18 cellular contexts compared by ENCODE assay signal in the genomic region with DNA sequence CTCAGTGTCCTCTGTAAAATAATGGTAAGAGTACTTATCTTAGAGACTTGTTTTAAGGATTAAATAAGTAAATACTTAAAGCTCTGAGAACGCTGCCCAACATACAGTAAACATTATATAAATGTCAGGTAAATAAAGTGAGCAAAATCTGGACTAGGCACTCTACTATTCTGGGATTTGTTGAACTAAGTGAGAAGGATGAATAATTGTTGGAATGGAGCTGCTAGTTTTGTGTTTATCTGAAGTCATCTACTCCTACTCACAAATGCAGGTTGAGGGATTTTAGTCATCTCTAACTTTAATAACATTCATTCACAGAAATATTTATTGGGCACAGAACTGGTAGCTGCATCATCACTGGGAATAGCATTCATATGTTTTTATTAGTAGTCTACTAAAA.
DNase-seq lines count a peak whose midpoint lies in the region; ATAC-seq and TF ChIP-seq lines count a peak whose summit lies in the region.
"Had no signal": no experiment of that assay in that cellular context is flagged by ENCODE, and none has a peak within 500 bp of the region (broad histone marks: within the 10 kb centered on the region; RNA-seq: fewer than 3 reads in every experiment).

No MANE protein-coding gene starts in this region.

- TF ChIP-seq EP300 in gastroesophageal sphincter (IDR thresholded peaks at IDR 0.05), result no peak
- no peak for TF ChIP-seq EP300 in sigmoid colon (IDR thresholded peaks at IDR 0.05)

- intact Hi-C loops in sigmoid colon (cut with DNase I), result no loop called here
- intact Hi-C loops in testis (cut with DNase I; ENCODE audit: low total_unique reads), result no loop called here

- peaks cover 17 to 100% (median 29%) of the 10 kb centered on the region in 3 donors for H3K4me1 ChIP-seq in gastroesophageal sphincter
- H3K4me1 ChIP-seq in sigmoid colon, result peaks cover 0 to 98% (median 91%) of the 10 kb centered on the region in 4 donors
- H3K4me1 ChIP-seq in testis, result peaks cover 8% of the 10 kb centered on the region
- H3K4me1 ChIP-seq: BLaER1 had no signal

- TF ChIP-seq POLR2A in gastroesophageal sphincter (IDR thresholded peaks at IDR 0.05) (no peak), sigmoid colon (IDR thresholded peaks at IDR 0.05) (no peak), testis (IDR thresholded peaks at IDR 0.05) (no peak)

- TF ChIP-seq CTCF in gastroesophageal sphincter (IDR thresholded peaks at IDR 0.05), result no peak
- TF ChIP-seq CTCF in sigmoid colon (IDR thresholded peaks at IDR 0.05), result no peak
- TF ChIP-seq CTCF in testis (IDR thresholded peaks at IDR 0.05), result no peak

- 18 to 38% methylated on average over 1 of the region's 1 CpG for WGBS in gastroesophageal sphincter (ENCODE audit: low coverage in 1 of 2), 2 donors
- 19 to 54% methylated on average over 1 of the region's 1 CpG for WGBS in sigmoid colon, 2 donors
- 91 to 93% methylated on average over 1 of the region's 1 CpG for WGBS in testis, 2 donors

- no peak overlapping the region for H3K4me3 ChIP-seq in gastroesophageal sphincter
- H3K4me3 ChIP-seq in sigmoid colon, result no peak overlapping the region
- no peak overlapping the region for H3K4me3 ChIP-seq in testis
- H3K4me3 ChIP-seq: BLaER1, PC-9 had no signal

- H3K9me3 ChIP-seq in gastroesophageal sphincter (no peaks in the 10 kb centered on the region), sigmoid colon (no peaks in the 10 kb centered on the region), testis (no peaks in the 10 kb centered on the region)
- H3K9me3 ChIP-seq: BLaER1 had no signal

- ATAC-seq in gastroesophageal sphincter, result no peak
- ATAC-seq in HG02973 (IDR thresholded peaks at IDR 0.05; ENCODE audit: unreplicated experiment), result no peak

- H3K27me3 ChIP-seq in gastroesophageal sphincter (no peaks in the 10 kb centered on the region), sigmoid colon (no peaks in the 10 kb centered on the region), testis (no peaks in the 10 kb centered on the region)
- H3K27me3 ChIP-seq: BLaER1 had no signal

- DNase-seq in EL (peak; percentile 46), NCI-H774 (lab: John Stamatoyannopoulos, UW) (peak; percentile 26), sigmoid colon (no peak), testis (no peak), NCI-H226 (no peak)
- DNase-seq: DMS 273 treated with DMSO at 0.1 percent for 48 hours; H7; Karpas-422; MV-4-11; NCI-H1417 treated with DMSO at 0.1 percent for 48 hours; NCI-H2029; NCI-H2171 treated with DMSO at 0.1 percent for 48 hours; NCI-H510A treated with DMSO at 0.1 percent for 48 hours; NK-92 treated with Interleukin-12 subunit alpha and Interleukin-12 subunit beta, amount 100 ng/mL, for 24 hours; PC-9 had no signal

- H3K27ac ChIP-seq in gastroesophageal sphincter, result peak overlapping the region; percentile 18 to 54 (median 40)
- peak overlapping the region; percentile 3 to 74 (median 45) for H3K27ac ChIP-seq in sigmoid colon
- no peak overlapping the region for H3K27ac ChIP-seq in testis
- H3K27ac ChIP-seq: BLaER1, PC-9 had no signal

- H3K36me3 ChIP-seq in gastroesophageal sphincter (no peaks in the 10 kb centered on the region), sigmoid colon (no peaks in the 10 kb centered on the region), testis (ENCODE audit: low read depth, missing control alignments) (no peaks in the 10 kb centered on the region)
- H3K36me3 ChIP-seq: BLaER1 had no signal

Comparison
In these comparisons a context has a peak if more than half of its experiments do, and no peak if none do; other contexts are left out.
1. DNase-seq: peak in EL (single experiment) and NCI-H774 (single experiment); none in sigmoid colon (single experiment), testis (single experiment) and NCI-H226 (single experiment).
2. H3K27ac ChIP-seq: peak in gastroesophageal sphincter (4 of 4) and sigmoid colon (4 of 4); none in testis (0 of 2).